8 cellular contexts compared by ENCODE assay signal in the genomic region with DNA sequence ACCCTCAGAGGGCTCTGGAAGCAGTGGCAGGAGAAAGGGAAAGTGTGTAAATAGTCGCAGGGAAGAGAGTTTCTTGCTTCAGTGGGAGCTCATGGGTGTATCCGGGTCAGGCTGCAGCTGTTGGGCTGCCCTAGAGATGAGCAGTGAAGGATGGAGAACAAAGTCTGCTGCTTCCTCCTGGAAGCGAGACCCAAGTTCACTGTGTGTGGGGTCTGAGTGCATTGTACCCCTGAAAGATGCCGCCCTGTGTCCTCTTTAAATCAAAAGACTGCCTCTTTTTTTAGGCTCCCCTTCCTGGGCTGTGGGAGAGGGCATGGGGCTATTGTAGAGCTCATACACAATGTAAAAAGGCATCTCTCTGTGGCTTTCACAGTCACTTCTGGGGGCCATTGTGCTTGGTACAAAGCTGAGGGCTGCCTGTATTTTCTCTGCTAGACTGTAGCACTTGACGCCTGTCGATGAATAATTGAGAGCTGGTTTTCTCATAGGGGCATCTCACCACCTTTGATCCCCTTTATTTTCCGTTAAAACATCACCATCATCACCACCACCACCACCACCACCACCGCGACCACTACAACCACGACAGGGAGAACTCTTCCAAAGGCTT. TPM values are rescaled to one million over a fixed set of nuclear protein-coding genes. Genes with fewer than 3 reads are reported as not detected.
DNase-seq lines count a peak whose midpoint lies in the region; ATAC-seq and TF ChIP-seq lines count a peak whose summit lies in the region.

No MANE protein-coding gene starts in this region.

- intact Hi-C loops in activated naive CD4-positive, alpha-beta T cell treated with anti-CD3 and anti-CD28 coated beads for 36 hours (cut with micrococcal nuclease), result loop anchor here (2.0 kb wide), 1 partner anchor 13 kb away; no protein-coding TSS in a partner anchor

- H3K27ac Mint-ChIP-seq in activated naive CD4-positive, alpha-beta T cell treated with anti-CD3 and anti-CD28 coated beads for 36 hours, result no peak overlapping the region
- H3K27ac Mint-ChIP-seq in activated naive CD8-positive, alpha-beta T cell, result peak overlapping the region; percentile 35
- H3K27ac Mint-ChIP-seq in stimulated activated naive CD8-positive, alpha-beta T cell treated with anti-CD3 and anti-CD28 coated beads, Interleukin-15, amount 100 ng/mL, for 72 hours, result peak overlapping the region in 1 of 2 donors; percentile 67

- peaks cover 55% of the 10 kb centered on the region for H3K4me1 Mint-ChIP-seq in activated naive CD4-positive, alpha-beta T cell treated with anti-CD3 and anti-CD28 coated beads for 36 hours (ENCODE audit: low read depth)
- peaks cover 79% of the 10 kb centered on the region for H3K4me1 Mint-ChIP-seq in activated naive CD8-positive, alpha-beta T cell (ENCODE audit: low read depth)
- peaks cover 84% of the 10 kb centered on the region for H3K4me1 Mint-ChIP-seq in stimulated activated naive CD8-positive, alpha-beta T cell treated with anti-CD3 and anti-CD28 coated beads, Interleukin-15, amount 100 ng/mL, for 72 hours

- TF ChIP-seq CTCF in omental fat pad (IDR thresholded peaks at IDR 0.05), result no peak

- ATAC-seq in HG02973 (IDR thresholded peaks at IDR 0.05; ENCODE audit: unreplicated experiment) (peak; percentile 50), omental fat pad (ENCODE audit: low FRiP score) (no peak)
- ATAC-seq in stimulated activated naive CD8-positive, alpha-beta T cell treated with anti-CD3 and anti-CD28 coated beads, Interleukin-15, amount 100 ng/mL, for 72 hours, result peak; percentile 74

- CTCF ChIA-PET in activated naive CD4-positive, alpha-beta T cell treated with anti-CD3 and anti-CD28 coated beads for 36 hours (lab: Charles Lee), result interaction anchor here (0.6 to 2.3 kb wide), 4 partner anchors 14 to 92 kb away, joined by 3 to 4 read pairs (median 4); no protein-coding TSS in a partner anchor

- peaks cover 19% of the 10 kb centered on the region for H3K36me3 Mint-ChIP-seq in activated naive CD4-positive, alpha-beta T cell treated with anti-CD3 and anti-CD28 coated beads for 36 hours (ENCODE audit: low read depth)
- H3K36me3 Mint-ChIP-seq in activated naive CD8-positive, alpha-beta T cell, result peaks cover 8% of the 10 kb centered on the region

- no peaks in the 10 kb centered on the region for H3K27me3 Mint-ChIP-seq in activated naive CD4-positive, alpha-beta T cell treated with anti-CD3 and anti-CD28 coated beads for 36 hours (ENCODE audit: low read depth)
- H3K27me3 Mint-ChIP-seq in activated naive CD8-positive, alpha-beta T cell, result no peaks in the 10 kb centered on the region
- no peaks in the 10 kb centered on the region for H3K27me3 Mint-ChIP-seq in stimulated activated naive CD8-positive, alpha-beta T cell treated with anti-CD3 and anti-CD28 coated beads, Interleukin-15, amount 100 ng/mL, for 72 hours

- DNase-seq in activated naive CD4-positive, alpha-beta T cell treated with anti-CD3 and anti-CD28 coated beads for 36 hours, result no peak
- DNase-seq in activated naive CD4-positive, alpha-beta T cell treated with anti-CD3 and anti-CD28 coated beads, Interleukin-2, amount 50 U/mL, for 16 hours, result no peak
- peak in 1 of 2 donors; percentile 58 for DNase-seq in stimulated activated naive CD8-positive, alpha-beta T cell treated with anti-CD3 and anti-CD28 coated beads, Interleukin-15, amount 100 ng/mL, for 72 hours
- no peak for DNase-seq in omental fat pad (ENCODE audit: low spot score)
- no peak for DNase-seq in COLO668 (lab: John Stamatoyannopoulos, UW; ENCODE audit: unreplicated experiment)
- no peak for DNase-seq in globus pallidus (ENCODE audit: low spot score)

- peaks cover 14% of the 10 kb centered on the region for H3K9me3 Mint-ChIP-seq in activated naive CD4-positive, alpha-beta T cell treated with anti-CD3 and anti-CD28 coated beads for 36 hours
- H3K9me3 Mint-ChIP-seq in activated naive CD8-positive, alpha-beta T cell (ENCODE audit: low read depth), result peaks cover 5% of the 10 kb centered on the region
- peaks cover 12 to 19% of the 10 kb centered on the region in 2 donors for H3K9me3 Mint-ChIP-seq in stimulated activated naive CD8-positive, alpha-beta T cell treated with anti-CD3 and anti-CD28 coated beads, Interleukin-15, amount 100 ng/mL, for 72 hours

- peak overlapping the region; percentile 30 for H3K4me3 Mint-ChIP-seq in activated naive CD4-positive, alpha-beta T cell treated with anti-CD3 and anti-CD28 coated beads for 36 hours
- H3K4me3 Mint-ChIP-seq in activated naive CD8-positive, alpha-beta T cell, result peak overlapping the region; percentile 7
- H3K4me3 Mint-ChIP-seq in stimulated activated naive CD8-positive, alpha-beta T cell treated with anti-CD3 and anti-CD28 coated beads, Interleukin-15, amount 100 ng/mL, for 72 hours, result peak overlapping the region; percentile 42 to 64

RNA-seq across cellular contexts. Expression of gene CHST11, which starts 16.7 kb away (rescaled TPM):
- total RNA-seq in activated naive CD4-positive, alpha-beta T cell treated with anti-CD3 and anti-CD28 coated beads for 36 hours, result 10 to 100 TPM; 39.3 to 45.3 TPM
- 10 to 100 TPM; 12.2 to 58.6 (median 30.1) TPM for total RNA-seq in omental fat pad
